ENCODE assay signal across 2 cellular contexts in genomic region chr17:75239778-75240393, GRCh38.
TF ChIP-seq lines count a peak whose summit lies in the region.

No MANE protein-coding gene starts in this region.

TF ChIP-seq in HCT116, 20 proteins besides CTCF, POLR2A, EP300 and RAD21:
- TF ChIP-seq SP1 (IDR thresholded peaks at IDR 0.05; ENCODE audit: low read depth) (no peak), FOSL1 (IDR thresholded peaks at IDR 0.05; ENCODE audit: low read depth) (no peak), POLR2AphosphoS5 (IDR thresholded peaks at IDR 0.05; ENCODE audit: low read depth, low read length) (no peak)
- TF ChIP-seq, protein P1, sequence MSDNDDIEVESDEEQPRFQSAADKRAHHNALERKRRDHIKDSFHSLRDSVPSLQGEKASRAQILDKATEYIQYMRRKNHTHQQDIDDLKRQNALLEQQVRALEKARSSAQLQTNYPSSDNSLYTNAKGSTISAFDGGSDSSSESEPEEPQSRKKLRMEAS (IDR thresholded peaks at IDR 0.05), result no peak
- TF ChIP-seq, protein P2, sequence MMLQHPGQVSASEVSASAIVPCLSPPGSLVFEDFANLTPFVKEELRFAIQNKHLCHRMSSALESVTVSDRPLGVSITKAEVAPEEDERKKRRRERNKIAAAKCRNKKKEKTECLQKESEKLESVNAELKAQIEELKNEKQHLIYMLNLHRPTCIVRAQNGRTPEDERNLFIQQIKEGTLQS (IDR thresholded peaks at IDR 0.05), result no peak

TF ChIP-seq in K562, 482 proteins besides CTCF, POLR2A, EP300 and RAD21:
- TF ChIP-seq RBFOX2 (IDR thresholded peaks at IDR 0.05; ENCODE audit: low read depth, low read length), result peak; percentile 7; the same call in 1 of the 2 replicates
- no peak for TF ChIP-seq BRCA1 (IDR thresholded peaks at IDR 0.05)
- no peak for TF ChIP-seq BRCA1 (CRISPR knock-in tag; IDR thresholded peaks at IDR 0.05)
- TF ChIP-seq TCF15 (CRISPR knock-in tag; IDR thresholded peaks at IDR 0.05), result 0 out of 2 replicates have a peak, but pooled peaks have one; percentile 17
- 0 out of 2 replicates have a peak, but pooled peaks have one; percentile 9 for TF ChIP-seq ZNF561 (CRISPR knock-in tag; conservative IDR thresholded peaks at IDR 0.05)
- no peak for TF ChIP-seq NR2C2 (CRISPR knock-in tag; IDR thresholded peaks at IDR 0.05)
- TF ChIP-seq NR2C2 (tag; IDR thresholded peaks at IDR 0.05), result 0 out of 2 replicates have a peak, but pooled peaks have one; percentile 26
- peak; percentile 57; the same call in 1 of the 2 replicates for TF ChIP-seq POLR2G (IDR thresholded peaks at IDR 0.05; ENCODE audit: low read depth, low read length)
- TF ChIP-seq ZC3H4 (CRISPR knock-in tag; IDR thresholded peaks at IDR 0.05; ENCODE audit: borderline replicate concordance), result no peak
